8 cellular contexts compared by ENCODE assay signal in genomic region chr1:8862528-8862927, GRCh38. TPM values are rescaled to one million over a fixed set of nuclear protein-coding genes. Genes with fewer than 3 reads are reported as not detected.
DNase-seq lines count a peak whose midpoint lies in the region; ATAC-seq, FAIRE-seq and TF ChIP-seq lines count a peak whose summit lies in the region.

No MANE protein-coding gene starts in this region.

- in situ Hi-C loops in HepG2 (cut with HindIII; ENCODE audit: extremely low pct_ligation_motif_present, low pct_unique_long_range_greater_than_20kb), result no loop called here

- H4K20me1 ChIP-seq in HepG2 (ENCODE audit: insufficient read depth, low read length), result peaks cover 91% of the 10 kb centered on the region

- TF ChIP-seq EP300 in HepG2 (IDR thresholded peaks at IDR 0.05; ENCODE audit: low read depth in 2 of 2, low read length in 2 of 2) (no peak), HepG2 (CRISPR knock-in tag; IDR thresholded peaks at IDR 0.05; ENCODE audit: borderline replicate concordance) (no peak)

- H3K27me3 ChIP-seq in HepG2 (ENCODE audit: control insufficient read depth in 1 of 2, insufficient read depth in 2 of 2, low read length in 2 of 2), result no peaks in the 10 kb centered on the region

- intact Hi-C loops in HepG2 (cut with micrococcal nuclease; ENCODE audit: unreplicated experiment), result no loop called here

- TF ChIP-seq POLR2A in HepG2 (IDR thresholded peaks at IDR 0.05; ENCODE audit: insufficient read depth in 1 of 2, low read depth in 2 of 2, low read length in 2 of 2), result peak; percentile 23 to 43; a peak in 3 of 4 replicates

- H3K36me3 ChIP-seq in HepG2 (replicated peaks in 1 of 2; ENCODE audit: control insufficient read depth in 1 of 2, insufficient read depth in 2 of 2, low read length in 2 of 2), result peaks cover 49 to 72% of the 10 kb centered on the region in 2 experiments

- 85% methylated on average over 4 of the region's 4 CpGs for WGBS in HepG2 (ENCODE audit: low lambda C conversion rate)

- no peak overlapping the region for H2AFZ ChIP-seq in HepG2 (ENCODE audit: low read length)

- no peak overlapping the region for H3K27ac ChIP-seq in HepG2 (ENCODE audit: extremely low read length, insufficient read depth, low read length)

- ATAC-seq in HepG2 (peak; percentile 69), HG03135 (IDR thresholded peaks at IDR 0.05; ENCODE audit: unreplicated experiment) (no peak)

- H3K9ac ChIP-seq in HepG2 (ENCODE audit: insufficient read depth, low read depth, low read length), result no peak overlapping the region

- H3K4me3 ChIP-seq in HepG2 (replicated peaks in 1 of 3; ENCODE audit: insufficient read depth in 1 of 3, low read depth in 2 of 3, low read length in 3 of 3), result no peak overlapping the region

- BruUV-seq in HepG2 (replicated peaks; lab: Mats Ljungman, UMichigan), result no TSS peak

- DNase-seq in DMS53 (lab: John Stamatoyannopoulos, UW) (peak; percentile 49), DMS53 treated with DMSO at 0.1 percent for 48 hours (lab: John Stamatoyannopoulos, UW; ENCODE audit: unreplicated experiment) (no peak), NAMALWA (ENCODE audit: low spot score) (peak; percentile 85), HepG2 (ENCODE audit: low spot score) (no peak), AG20443 (ENCODE audit: low spot score) (no peak), RCC 7860 (ENCODE audit: low spot score) (no peak)
- DNase-seq in activated naive CD4-positive, alpha-beta T cell treated with anti-CD3 and anti-CD28 coated beads, Interleukin-2, amount 50 U/mL, for 16 hours, result peak; percentile 51

- TF ChIP-seq RAD21 in HepG2 (CRISPR knock-in tag; IDR thresholded peaks at IDR 0.05), result no peak; the same call in 1 of the 2 replicates

- peaks cover 97% of the 10 kb centered on the region for H3K4me1 ChIP-seq in HepG2 (ENCODE audit: insufficient read depth, low read length)

- CTCF ChIA-PET in HepG2 (lab: Yijun Ruan, JAX; ENCODE audit: low intra/inter-chr PET ratio, low total read pairs), result no interaction called here

- FAIRE-seq in HepG2 (lab: Jason Lieb, UNC) (no peak), RCC 7860 (lab: Jason Lieb, UNC) (no peak)

- POLR2A ChIA-PET in HepG2 (lab: Yijun Ruan, JAX), result interaction anchor here (0.6 to 13.6 kb wide), 6 partner anchors 12 to 142 kb away, joined by 4 to 116 read pairs (median 8); partner anchors contain the start of genes ENO1 and RERE

- peak; percentile 69 for TF ChIP-seq CTCF in HepG2 (CRISPR knock-in tag; IDR thresholded peaks at IDR 0.05)

- H3K4me2 ChIP-seq in HepG2 (ENCODE audit: low read depth, low read length), result no peak overlapping the region

- H3K9me3 ChIP-seq in HepG2 (ENCODE audit: low read length), result no peaks in the 10 kb centered on the region

- H3K79me2 ChIP-seq in HepG2 (ENCODE audit: insufficient read depth, low read length), result peaks cover 12% of the 10 kb centered on the region

TF ChIP-seq in HepG2, 621 proteins besides CTCF, POLR2A, EP300 and RAD21 (continues in another document):
- TF ChIP-seq HNF1B (CRISPR knock-in tag; IDR thresholded peaks at IDR 0.05), result no peak
- no peak for TF ChIP-seq ZGPAT (CRISPR knock-in tag; IDR thresholded peaks at IDR 0.05)
- no peak for TF ChIP-seq ZNF235 (CRISPR knock-in tag; IDR thresholded peaks at IDR 0.05; ENCODE audit: borderline replicate concordance)
- peak; percentile 71 for TF ChIP-seq AGO2 (optimal IDR thresholded peaks at IDR 0.05; ENCODE audit: low read depth, low read length)
- no peak for TF ChIP-seq TEAD2 (CRISPR knock-in tag; IDR thresholded peaks at IDR 0.05)
- TF ChIP-seq HDAC1 (CRISPR knock-in tag; IDR thresholded peaks at IDR 0.05), result 0 out of 2 replicates have a peak, but pooled peaks have one; percentile 24
- TF ChIP-seq BORCS8-MEF2B (CRISPR knock-in tag; IDR thresholded peaks at IDR 0.05), result no peak
- no peak for TF ChIP-seq ZIK1 (CRISPR knock-in tag; IDR thresholded peaks at IDR 0.05; ENCODE audit: borderline replicate concordance, low read depth)
- TF ChIP-seq PHF5A (CRISPR knock-in tag; IDR thresholded peaks at IDR 0.05; ENCODE audit: low read depth, unreplicated experiment), result no peak
- no peak for TF ChIP-seq ZNF558 (CRISPR knock-in tag; IDR thresholded peaks at IDR 0.05; ENCODE audit: borderline replicate concordance)
- TF ChIP-seq ZNF232 (CRISPR knock-in tag; IDR thresholded peaks at IDR 0.05; ENCODE audit: borderline replicate concordance), result 0 out of 2 replicates have a peak, but pooled peaks have one; percentile 59
- 0 out of 2 replicates have a peak, but pooled peaks have one; percentile 25 for TF ChIP-seq ZNF607 (CRISPR knock-in tag; IDR thresholded peaks at IDR 0.05; ENCODE audit: borderline replicate concordance)
- TF ChIP-seq ZNF7 (CRISPR knock-in tag; IDR thresholded peaks at IDR 0.05), result no peak

RNA-seq across cellular contexts. Expression of gene ENO1, which starts 16.0 kb away (rescaled TPM):
- 1,559 and 2,216 TPM in 2 replicates for total RNA-seq in HepG2 (2016; rRNA removed; fragmentation: Illumina TruSeq; extraction: Trizol)
- total RNA-seq in HepG2 (2016; cell fraction: cytosol; rRNA removed; fragmentation: Illumina TruSeq; extraction: Trizol; ENCODE audit: low read depth), result 233 and 251 TPM in 2 replicates
- 1,559 and 2,270 TPM in 2 replicates for total RNA-seq in HepG2 (2016; cell fraction: insoluble cytoplasmic fraction; rRNA removed; fragmentation: Illumina TruSeq; extraction: Trizol)
- 352 and 366 TPM in 2 replicates for total RNA-seq in HepG2 (2016; cell fraction: membrane; rRNA removed; fragmentation: Illumina TruSeq; extraction: Trizol)
- total RNA-seq in HepG2 (2016; cell fraction: nucleus; rRNA removed; fragmentation: Illumina TruSeq; extraction: Trizol), result 647 and 688 TPM in 2 replicates
- 2,835 and 3,103 TPM in 2 replicates for polyA plus RNA-seq in HepG2 (2011; rRNA removed)
- 2,814 and 3,536 TPM in 2 replicates for polyA plus RNA-seq in HepG2 (2011; cell fraction: cytosol; rRNA removed)
- 1,312 and 1,364 TPM in 2 replicates for polyA plus RNA-seq in HepG2 (2011; cell fraction: nucleus; rRNA removed)
- polyA plus RNA-seq in HepG2 (2012), result 2,599 and 3,087 TPM in 2 replicates
- 244 and 257 TPM in 2 replicates for polyA plus RNA-seq in HepG2 (2016; cell fraction: cytosol; fragmentation: Illumina TruSeq; extraction: Trizol; ENCODE audit: low read depth)
- 2,184 and 2,214 TPM in 2 replicates for polyA plus RNA-seq in HepG2 (2016; cell fraction: insoluble cytoplasmic fraction; fragmentation: Illumina TruSeq; extraction: Trizol; ENCODE audit: low read depth)
- 258 and 284 TPM in 2 replicates for polyA plus RNA-seq in HepG2 (2016; cell fraction: membrane; fragmentation: Illumina TruSeq; extraction: Trizol; ENCODE audit: low read depth)
- 796 and 841 TPM in 2 replicates for polyA plus RNA-seq in HepG2 (2016; cell fraction: nucleus; fragmentation: Illumina TruSeq; extraction: Trizol; ENCODE audit: insufficient read depth, low read depth)
- polyA minus RNA-seq in HepG2 (2011; rRNA and poly(A)+ RNA removed; ENCODE audit: low replicate concordance), result 4,265 and 4,548 TPM in 2 replicates
- polyA minus RNA-seq in HepG2 (2011; cell fraction: cytosol; rRNA and poly(A)+ RNA removed), result 2,231 and 2,479 TPM in 2 replicates
- 525 and 715 TPM in 2 replicates for polyA minus RNA-seq in HepG2 (2011; cell fraction: nucleus; rRNA and poly(A)+ RNA removed)

RNA-seq across cellular contexts. Expression of gene RERE, which starts 45.1 kb away (rescaled TPM):
- 18.6 and 21.9 TPM in 2 replicates for total RNA-seq in HepG2 (2016; rRNA removed; fragmentation: Illumina TruSeq; extraction: Trizol)
- total RNA-seq in HepG2 (2016; cell fraction: cytosol; rRNA removed; fragmentation: Illumina TruSeq; extraction: Trizol; ENCODE audit: low read depth), result 254 and 312 TPM in 2 replicates
- 13.9 and 17.5 TPM in 2 replicates for total RNA-seq in HepG2 (2016; cell fraction: insoluble cytoplasmic fraction; rRNA removed; fragmentation: Illumina TruSeq; extraction: Trizol)
- total RNA-seq in HepG2 (2016; cell fraction: membrane; rRNA removed; fragmentation: Illumina TruSeq; extraction: Trizol), result 58.9 and 60.2 TPM in 2 replicates
- total RNA-seq in HepG2 (2016; cell fraction: nucleus; rRNA removed; fragmentation: Illumina TruSeq; extraction: Trizol), result 39.1 and 43.0 TPM in 2 replicates
- polyA plus RNA-seq in HepG2 (2011; rRNA removed), result 15.9 and 18.3 TPM in 2 replicates
- polyA plus RNA-seq in HepG2 (2011; cell fraction: cytosol; rRNA removed), result 7.2 and 7.4 TPM in 2 replicates
- 66.9 and 79.6 TPM in 2 replicates for polyA plus RNA-seq in HepG2 (2011; cell fraction: nucleus; rRNA removed)
- polyA plus RNA-seq in HepG2 (2012), result 42.4 and 45.9 TPM in 2 replicates
- polyA plus RNA-seq in HepG2 (2016; cell fraction: cytosol; fragmentation: Illumina TruSeq; extraction: Trizol; ENCODE audit: low read depth), result 1.7 and 2.2 TPM in 2 replicates
- polyA plus RNA-seq in HepG2 (2016; cell fraction: insoluble cytoplasmic fraction; fragmentation: Illumina TruSeq; extraction: Trizol; ENCODE audit: low read depth), result 11.9 and 19.5 TPM in 2 replicates
- polyA plus RNA-seq in HepG2 (2016; cell fraction: membrane; fragmentation: Illumina TruSeq; extraction: Trizol; ENCODE audit: low read depth), result 5.0 and 7.3 TPM in 2 replicates
- 58.3 and 59.3 TPM in 2 replicates for polyA plus RNA-seq in HepG2 (2016; cell fraction: nucleus; fragmentation: Illumina TruSeq; extraction: Trizol; ENCODE audit: insufficient read depth, low read depth)
- 39.2 and 98.5 TPM in 2 replicates for polyA minus RNA-seq in HepG2 (2011; rRNA and poly(A)+ RNA removed; ENCODE audit: low replicate concordance)
- 79.8 and 99.4 TPM in 2 replicates for polyA minus RNA-seq in HepG2 (2011; cell fraction: cytosol; rRNA and poly(A)+ RNA removed)
- polyA minus RNA-seq in HepG2 (2011; cell fraction: nucleus; rRNA and poly(A)+ RNA removed), result 178 and 188 TPM in 2 replicates

Comparison
In these comparisons a context has a peak if more than half of its experiments do, and no peak if none do; other contexts are left out.
1. DNase-seq: peak in DMS53 (single experiment), NAMALWA (single experiment) and activated naive CD4-positive, alpha-beta T cell treated with anti-CD3 and anti-CD28 coated beads, Interleukin-2, amount 50 U/mL, for 16 hours (single experiment); none in DMS53 treated with DMSO at 0.1 percent for 48 hours (single experiment), HepG2 (single experiment), AG20443 (single experiment) and RCC 7860 (single experiment).